Comparison of ENCODE assay signal across 24 cellular contexts in the genomic region with DNA sequence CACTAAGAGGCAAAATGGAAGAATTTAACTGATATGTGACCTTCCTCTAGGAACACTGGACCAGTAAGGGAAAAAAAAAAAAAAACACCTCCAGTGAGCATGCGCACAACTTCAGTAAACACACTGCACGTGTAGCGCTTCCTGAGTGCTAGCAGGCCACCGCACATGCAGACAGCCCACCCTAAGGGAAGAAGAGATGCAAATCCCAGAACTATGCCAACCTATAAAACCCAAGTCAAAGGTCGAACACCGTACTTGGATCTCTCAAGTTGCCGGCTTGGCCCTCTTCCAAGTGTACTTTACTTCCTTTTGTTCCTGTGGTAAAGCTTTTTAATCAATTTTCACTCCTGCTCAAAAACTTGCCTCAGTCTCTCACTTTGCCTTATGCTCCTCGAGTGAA.
DNase-seq lines count a peak whose midpoint lies in the region; ATAC-seq, FAIRE-seq and TF ChIP-seq lines count a peak whose summit lies in the region.
"Had no signal": no experiment of that assay in that cellular context is flagged by ENCODE, and none has a peak within 500 bp of the region (broad histone marks: within the 10 kb centered on the region; RNA-seq: fewer than 3 reads in every experiment).

No MANE protein-coding gene starts in this region.

- ATAC-seq in mucosa of descending colon (peak; percentile 81), left lobe of liver (no peak)
- no peak for ATAC-seq in stimulated activated naive CD8-positive, alpha-beta T cell treated with anti-CD3 and anti-CD28 coated beads, Interleukin-15, amount 100 ng/mL, for 72 hours
- ATAC-seq: CD8-positive, alpha-beta T cell; Right ventricle myocardium inferior had no signal

- H3K4me2 ChIP-seq in astrocyte (ENCODE audit: low read length) = no peak overlapping the region

- peaks cover 12% of the 10 kb centered on the region for H3K4me1 ChIP-seq in astrocyte (ENCODE audit: insufficient read depth, low read length)
- peaks cover 18% of the 10 kb centered on the region for H3K4me1 ChIP-seq in mucosa of descending colon (ENCODE audit: low read depth)
- peaks cover 0 to 53% (median 32%) of the 10 kb centered on the region in 4 donors for H3K4me1 ChIP-seq in transverse colon
- H3K4me1 ChIP-seq: SJSA1 had no signal

- TF ChIP-seq POLR2A in transverse colon (IDR thresholded peaks at IDR 0.05) = no peak

- WGBS in transverse colon (ENCODE audit: low coverage in 1 of 2), 2 donors = 36 to 39% methylated on average over 3 to 8 of the region's 8 CpGs

- intact Hi-C loops in mucosa of descending colon (cut with DNase I, micrococcal nuclease) = no loop called here
- intact Hi-C loops in transverse colon (cut with DNase I; ENCODE audit: low total_unique reads) = no loop called here

- no peaks in the 10 kb centered on the region for H3K27me3 Mint-ChIP-seq in astrocyte (ENCODE audit: low read depth, unreplicated experiment)
- no peaks in the 10 kb centered on the region for H3K27me3 Mint-ChIP-seq in stimulated activated naive CD8-positive, alpha-beta T cell treated with anti-CD3 and anti-CD28 coated beads, Interleukin-15, amount 100 ng/mL, for 72 hours

- in situ Hi-C loops in transverse colon (cut with MboI; ENCODE audit: low pct_ligation_motif_present in 1 of 4, low pct_unique_long_range_greater_than_20kb in 1 of 4, low sequenced_read_pairs in 3 of 4) = no loop called here

- H3K36me3 ChIP-seq in astrocyte (ENCODE audit: insufficient read depth, low read length) = no peaks in the 10 kb centered on the region
- H3K36me3 ChIP-seq in mucosa of descending colon (ENCODE audit: low read depth) = no peaks in the 10 kb centered on the region
- no peaks in the 10 kb centered on the region for H3K36me3 ChIP-seq in transverse colon
- H3K36me3 ChIP-seq: HAP-1, SJSA1 had no signal

- H3K27ac ChIP-seq in astrocyte (ENCODE audit: low read depth, low read length) (no peak overlapping the region), transverse colon (peak overlapping the region; percentile 70 to 80 (median 74))
- H3K27ac ChIP-seq: SJSA1 had no signal

- no peak overlapping the region for H3K9ac ChIP-seq in astrocyte (ENCODE audit: low read length)

- H3K36me3 Mint-ChIP-seq in astrocyte (ENCODE audit: low read depth, unreplicated experiment) = no peaks in the 10 kb centered on the region
- H3K36me3 Mint-ChIP-seq: CD8-positive, alpha-beta T cell had no signal

- peaks cover 30% of the 10 kb centered on the region for H3K4me1 Mint-ChIP-seq in astrocyte (ENCODE audit: low read depth, unreplicated experiment)
- no peaks in the 10 kb centered on the region for H3K4me1 Mint-ChIP-seq in stimulated activated naive CD8-positive, alpha-beta T cell treated with anti-CD3 and anti-CD28 coated beads, Interleukin-15, amount 100 ng/mL, for 72 hours

- FAIRE-seq in astrocyte (lab: Jason Lieb, UNC) = no peak
- FAIRE-seq: D721Med, GM18507, HTR-8/SVneo had no signal

- no peak for TF ChIP-seq EP300 in transverse colon (IDR thresholded peaks at IDR 0.05; ENCODE audit: low read depth)

- TF ChIP-seq CTCF in astrocyte (IDR thresholded peaks at IDR 0.05; ENCODE audit: insufficient read depth, low read depth, low read length) (no peak), mucosa of descending colon (IDR thresholded peaks at IDR 0.05) (no peak), transverse colon (IDR thresholded peaks at IDR 0.05) (no peak)

- H3K27ac Mint-ChIP-seq in astrocyte (ENCODE audit: unreplicated experiment) = peak overlapping the region; percentile 100
- H3K27ac Mint-ChIP-seq in stimulated activated naive CD8-positive, alpha-beta T cell treated with anti-CD3 and anti-CD28 coated beads, Interleukin-15, amount 100 ng/mL, for 72 hours = no peak overlapping the region
- H3K27ac Mint-ChIP-seq: CD8-positive, alpha-beta T cell had no signal

- no peaks in the 10 kb centered on the region for H3K79me2 ChIP-seq in astrocyte (ENCODE audit: insufficient read depth, low read length)

- no peak overlapping the region for H2AFZ ChIP-seq in astrocyte (ENCODE audit: low read depth, low read length)

- peaks cover 2% of the 10 kb centered on the region for H3K9me3 Mint-ChIP-seq in astrocyte (ENCODE audit: unreplicated experiment)
- peaks cover 0 to 8% of the 10 kb centered on the region in 2 donors for H3K9me3 Mint-ChIP-seq in stimulated activated naive CD8-positive, alpha-beta T cell treated with anti-CD3 and anti-CD28 coated beads, Interleukin-15, amount 100 ng/mL, for 72 hours
- H3K9me3 Mint-ChIP-seq: CD8-positive, alpha-beta T cell had no signal

- DNase-seq in NCI-H748 (lab: John Stamatoyannopoulos, UW; ENCODE audit: unreplicated experiment) (peak; percentile 3), NCI-H748 treated with DMSO at 0.1 percent for 48 hours (lab: John Stamatoyannopoulos, UW) (no peak), astrocyte (ENCODE audit: low read depth) (no peak), mucosa of descending colon (peak; percentile 49 to 85 (median 54)), transverse colon (peak; percentile 68), D341Med (ENCODE audit: low spot score) (no peak), left lobe of liver (ENCODE audit: low spot score) (no peak)
- DNase-seq in stimulated activated naive CD8-positive, alpha-beta T cell treated with anti-CD3 and anti-CD28 coated beads, Interleukin-15, amount 100 ng/mL, for 72 hours = no peak
- DNase-seq: 8988T; C1 segment of cervical spinal cord; CD8-positive, alpha-beta T cell; DMS53; GDM1; NCI-H1694; NCI-H2081; NCI-H446 treated with DMSO at 0.1 percent for 48 hours; NCI-H526 treated with DMSO at 0.1 percent for 48 hours; NK-92 treated with Interleukin-12 subunit alpha and Interleukin-12 subunit beta, amount 100 ng/mL, for 24 hours had no signal

- H3K9me3 ChIP-seq in astrocyte (ENCODE audit: insufficient read depth, low read depth, low read length) (peaks cover 3% of the 10 kb centered on the region), mucosa of descending colon (no peaks in the 10 kb centered on the region), transverse colon (no peaks in the 10 kb centered on the region)
- H3K9me3 ChIP-seq: HAP-1, SJSA1 had no signal

- H4K20me1 ChIP-seq in astrocyte (ENCODE audit: insufficient read depth, low read length) = no peaks in the 10 kb centered on the region

- no peak overlapping the region for H3K4me3 Mint-ChIP-seq in astrocyte (ENCODE audit: unreplicated experiment)
- no peak overlapping the region for H3K4me3 Mint-ChIP-seq in stimulated activated naive CD8-positive, alpha-beta T cell treated with anti-CD3 and anti-CD28 coated beads, Interleukin-15, amount 100 ng/mL, for 72 hours
- H3K4me3 Mint-ChIP-seq: CD8-positive, alpha-beta T cell had no signal

- no peaks in the 10 kb centered on the region for H3K27me3 ChIP-seq in astrocyte (ENCODE audit: insufficient read depth, low read length)
- H3K27me3 ChIP-seq in transverse colon = no peaks in the 10 kb centered on the region
- H3K27me3 ChIP-seq: SJSA1 had no signal

- H3K4me3 ChIP-seq in astrocyte (ENCODE audit: insufficient read depth, low read depth, low read length) (no peak overlapping the region), mucosa of descending colon (no peak overlapping the region), transverse colon (no peak overlapping the region)
- H3K4me3 ChIP-seq: HAP-1, SJSA1 had no signal

Comparison
In these comparisons a context has a peak if more than half of its experiments do, and no peak if none do; other contexts are left out.
1. DNase-seq: peak in NCI-H748 (single experiment), mucosa of descending colon (3 of 3) and transverse colon (single experiment); none in NCI-H748 treated with DMSO at 0.1 percent for 48 hours (single experiment), astrocyte (single experiment), D341Med (single experiment), left lobe of liver (single experiment) and stimulated activated naive CD8-positive, alpha-beta T cell treated with anti-CD3 and anti-CD28 coated beads, Interleukin-15, amount 100 ng/mL, for 72 hours (0 of 2).